1 cellular context compared by ENCODE assay signal in the genomic region with DNA sequence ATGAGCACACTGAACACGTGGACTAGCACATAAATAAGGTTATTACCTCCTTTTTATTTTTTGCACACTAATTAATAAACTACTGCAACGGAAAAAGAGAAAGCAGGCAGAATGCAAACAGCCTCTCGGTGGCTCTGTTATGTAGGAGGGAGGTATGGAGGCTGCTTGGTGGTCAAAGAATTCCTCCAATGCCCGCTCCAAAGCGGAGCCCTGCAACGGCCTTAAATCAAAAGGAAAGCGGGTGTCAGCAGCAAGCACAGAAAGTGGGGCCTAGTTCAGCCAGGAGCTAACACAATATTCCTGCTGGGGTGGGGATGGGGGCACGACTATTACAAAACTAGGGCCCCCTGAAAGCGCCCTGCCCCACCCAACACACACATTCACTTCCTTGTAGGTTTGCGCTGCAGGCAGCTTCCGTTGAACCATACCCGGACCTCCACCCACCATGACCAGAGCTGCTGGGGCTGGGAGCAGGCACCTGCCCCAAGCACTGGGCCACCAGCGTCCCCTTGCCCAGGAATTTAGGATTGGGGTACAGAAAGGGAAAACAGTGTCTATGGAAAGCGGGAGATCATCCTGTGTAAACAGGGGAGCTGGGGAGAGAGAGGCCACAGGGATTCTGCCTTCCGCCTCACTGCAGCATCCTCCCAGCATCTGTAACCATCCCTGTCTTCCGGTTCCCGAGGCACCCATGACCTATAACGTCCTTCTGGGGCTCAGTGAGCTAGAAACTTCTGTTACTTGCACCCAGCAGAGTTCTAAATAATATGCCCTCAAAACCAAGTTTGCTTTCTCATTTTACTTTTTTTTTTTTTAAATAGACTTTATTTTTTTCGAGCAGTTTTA.
TF ChIP-seq lines count a peak whose summit lies in the region.

No MANE protein-coding gene starts in this region.

TF ChIP-seq in H1, 55 proteins besides CTCF, POLR2A, EP300 and RAD21 (continued from another document):
- TF ChIP-seq POLR2AphosphoS5 (IDR thresholded peaks at IDR 0.05; ENCODE audit: low read depth, low read length) (no peak), PHF8 (conservative IDR thresholded peaks at IDR 0.05; ENCODE audit: low read depth, low read length) (no peak), GTF2F1 (IDR thresholded peaks at IDR 0.05; ENCODE audit: borderline replicate concordance, low read depth, low read length) (no peak), EZH2 (IDR thresholded peaks at IDR 0.05; ENCODE audit: low read depth, low read length, severe bottlenecking) (no peak)
TF ChIP-seq in H1: peak in this region for 0.
